ENCODE assay signal across 13 cellular contexts in genomic region chr3:50588759-50589433, GRCh38. TPM values are rescaled to one million over a fixed set of nuclear protein-coding genes. Genes with fewer than 3 reads are reported as not detected.
DNase-seq lines count a peak whose midpoint lies in the region; ATAC-seq and TF ChIP-seq lines count a peak whose summit lies in the region.
"Had no signal": no experiment of that assay in that cellular context is flagged by ENCODE, and none has a peak within 500 bp of the region (broad histone marks: within the 10 kb centered on the region; RNA-seq: fewer than 3 reads in every experiment).

No MANE protein-coding gene starts in this region.

- no peak for ATAC-seq in activated naive CD8-positive, alpha-beta T cell treated with anti-CD3 and anti-CD28 coated beads, Interleukin-2, amount 10 ng/mL, durations not matched to agents 7 days and 5 days (ENCODE audit: low read depth)
- ATAC-seq in GM21825 (IDR thresholded peaks at IDR 0.05; ENCODE audit: unreplicated experiment), result no peak
- no peak for ATAC-seq in GM18867 (IDR thresholded peaks at IDR 0.05; ENCODE audit: unreplicated experiment)

- no peaks in the 10 kb centered on the region for H3K27me3 ChIP-seq in CD4-positive, alpha-beta memory T cell (ENCODE audit: insufficient read depth, low read length)

- intact Hi-C loops in CD4-positive, alpha-beta memory T cell (cut with micrococcal nuclease), result no loop called here

- peak overlapping the region; percentile 51 for H3K27ac ChIP-seq in CD4-positive, alpha-beta memory T cell (ENCODE audit: low read depth, low read length)

- peaks cover 82% of the 10 kb centered on the region for H3K4me1 ChIP-seq in CD4-positive, alpha-beta memory T cell (ENCODE audit: insufficient read depth, low read length)

- DNase-seq in CD4-positive, alpha-beta memory T cell, result peak in 1 of 5 donors; percentile 19
- DNase-seq in HEK293T (ENCODE audit: extremely low spot score), result no peak
- DNase-seq in activated naive CD8-positive, alpha-beta T cell treated with anti-CD3 and anti-CD28 coated beads, Interleukin-2, amount 10 ng/mL, durations not matched to agents 7 days and 5 days, result no peak
- peak; percentile 14 for DNase-seq in myocyte (ENCODE audit: low read depth)
- no peak for DNase-seq in stimulated activated CD4-positive, alpha-beta T cell treated with anti-CD3 and anti-CD28 coated beads, Interleukin-15, amount 100 ng/mL, for 24 hours
- DNase-seq in G401 (ENCODE audit: low spot score), result no peak
- DNase-seq: caudate nucleus, KBM-7, kidney, NCI-H1694 treated with DMSO at 0.1 percent for 48 hours had no signal

- H3K36me3 Mint-ChIP-seq in CD4-positive, alpha-beta memory T cell, result peaks cover 0 to 3% of the 10 kb centered on the region in 2 donors
- peaks cover 20% of the 10 kb centered on the region for H3K36me3 Mint-ChIP-seq in activated naive CD8-positive, alpha-beta T cell treated with anti-CD3 and anti-CD28 coated beads, Interleukin-2, amount 10 ng/mL, durations not matched to agents 7 days and 5 days

- CTCF ChIA-PET in CD4-positive, alpha-beta memory T cell (lab: Charles Lee; ENCODE audit: partially characterized antibody), result interaction anchor here (0.8 to 11.1 kb wide), 6 partner anchors 10 to 1631 kb away, joined by 3 to 492 read pairs (median 52); partner anchors contain the start of genes CISH, HEMK1 and MAPKAPK3
- CTCF ChIA-PET in HEK293T (lab: Yijun Ruan, JAX), result no interaction called here

- H3K4me3 ChIP-seq in CD4-positive, alpha-beta memory T cell (ENCODE audit: low read length in 2 of 2), result peak overlapping the region in 1 of 2 donors; percentile 29

- POLR2A ChIA-PET in CD4-positive, alpha-beta memory T cell (lab: Charles Lee; ENCODE audit: partially characterized antibody), result interaction anchor here (1.1 to 11.1 kb wide), 4 partner anchors 10 to 252 kb away, joined by 5 to 577 read pairs (median 141); partner anchors contain the start of genes C3orf18, CISH, HEMK1 and MAPKAPK3
- POLR2A ChIA-PET in HEK293T (lab: Yijun Ruan, JAX), result interaction anchor here (1.2 to 2.3 kb wide), 2 partner anchors 11 to 20 kb away, joined by 4 to 7 read pairs; partner anchors contain the start of gene HEMK1
- POLR2A ChIA-PET in activated naive CD8-positive, alpha-beta T cell treated with anti-CD3 and anti-CD28 coated beads, Interleukin-2, amount 10 ng/mL, durations not matched to agents 7 days and 5 days (lab: Charles Lee), result interaction anchor here (1.0 to 11.1 kb wide), 3 partner anchors 15 to 296 kb away, joined by 3 to 1438 read pairs (median 958); partner anchors contain the start of genes C3orf18, CISH, HEMK1 and MAPKAPK3

- peak overlapping the region; percentile 50 to 84 (median 74) for H3K4me3 Mint-ChIP-seq in CD4-positive, alpha-beta memory T cell
- H3K4me3 Mint-ChIP-seq in activated naive CD8-positive, alpha-beta T cell treated with anti-CD3 and anti-CD28 coated beads, Interleukin-2, amount 10 ng/mL, durations not matched to agents 7 days and 5 days, result peak overlapping the region; percentile 51
- H3K4me3 Mint-ChIP-seq: neural crest cell had no signal

- H3K27me3 Mint-ChIP-seq in CD4-positive, alpha-beta memory T cell, result no peaks in the 10 kb centered on the region
- no peaks in the 10 kb centered on the region for H3K27me3 Mint-ChIP-seq in activated naive CD8-positive, alpha-beta T cell treated with anti-CD3 and anti-CD28 coated beads, Interleukin-2, amount 10 ng/mL, durations not matched to agents 7 days and 5 days

- H3K4me1 Mint-ChIP-seq in CD4-positive, alpha-beta memory T cell, result peaks cover 46 to 80% (median 63%) of the 10 kb centered on the region in 4 donors
- H3K4me1 Mint-ChIP-seq in activated naive CD8-positive, alpha-beta T cell treated with anti-CD3 and anti-CD28 coated beads, Interleukin-2, amount 10 ng/mL, durations not matched to agents 7 days and 5 days, result peaks cover 82% of the 10 kb centered on the region
- H3K4me1 Mint-ChIP-seq: neural crest cell had no signal

- H3K9me3 Mint-ChIP-seq in CD4-positive, alpha-beta memory T cell, result no peaks in the 10 kb centered on the region
- H3K9me3 Mint-ChIP-seq in activated naive CD8-positive, alpha-beta T cell treated with anti-CD3 and anti-CD28 coated beads, Interleukin-2, amount 10 ng/mL, durations not matched to agents 7 days and 5 days, result no peaks in the 10 kb centered on the region
- H3K9me3 Mint-ChIP-seq: neural crest cell had no signal

- no peaks in the 10 kb centered on the region for H3K9me3 ChIP-seq in CD4-positive, alpha-beta memory T cell (ENCODE audit: control insufficient read depth in 1 of 2, low read length in 2 of 2)

- in situ Hi-C loops in G401 (cut with HindIII; ENCODE audit: low sequenced_read_pairs), result no loop called here

- H3K36me3 ChIP-seq in CD4-positive, alpha-beta memory T cell (ENCODE audit: insufficient read depth, low read length), result no peaks in the 10 kb centered on the region

- peak overlapping the region; percentile 83 to 97 (median 93) for H3K27ac Mint-ChIP-seq in CD4-positive, alpha-beta memory T cell
- H3K27ac Mint-ChIP-seq in activated naive CD8-positive, alpha-beta T cell treated with anti-CD3 and anti-CD28 coated beads, Interleukin-2, amount 10 ng/mL, durations not matched to agents 7 days and 5 days, result peak overlapping the region; percentile 94

TF ChIP-seq in HEK293T, 16 proteins besides CTCF, POLR2A, EP300 and RAD21:
- TF ChIP-seq, protein P1, sequence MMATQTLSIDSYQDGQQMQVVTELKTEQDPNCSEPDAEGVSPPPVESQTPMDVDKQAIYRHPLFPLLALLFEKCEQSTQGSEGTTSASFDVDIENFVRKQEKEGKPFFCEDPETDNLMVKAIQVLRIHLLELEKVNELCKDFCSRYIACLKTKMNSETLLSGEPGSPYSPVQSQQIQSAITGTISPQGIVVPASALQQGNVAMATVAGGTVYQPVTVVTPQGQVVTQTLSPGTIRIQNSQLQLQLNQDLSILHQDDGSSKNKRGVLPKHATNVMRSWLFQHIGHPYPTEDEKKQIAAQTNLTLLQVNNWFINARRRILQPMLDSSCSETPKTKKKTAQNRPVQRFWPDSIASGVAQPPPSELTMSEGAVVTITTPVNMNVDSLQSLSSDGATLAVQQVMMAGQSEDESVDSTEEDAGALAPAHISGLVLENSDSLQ (IDR thresholded peaks at IDR 0.05), result peak; percentile 77
- TF ChIP-seq TARDBP (IDR thresholded peaks at IDR 0.05) (no peak), FOXM1 (IDR thresholded peaks at IDR 0.05; ENCODE audit: borderline replicate concordance) (no peak)

RNA-seq across cellular contexts. Expression of gene HEMK1, which starts 19.6 kb away (rescaled TPM):
- 10 to 100 TPM; 55.3 to 56.7 TPM for total RNA-seq in CD4-positive, alpha-beta memory T cell
- 10 to 100 TPM; 21.2 to 36.7 TPM for polyA plus RNA-seq in CD4-positive, alpha-beta memory T cell
- total RNA-seq in activated naive CD8-positive, alpha-beta T cell treated with anti-CD3 and anti-CD28 coated beads, Interleukin-2, amount 10 ng/mL, durations not matched to agents 7 days and 5 days, result 100 to 1,000 TPM in 1 of 2 experiments, 10 to 100 TPM in 1; 97.4 to 102 TPM
- 6.2 and 9.7 TPM in 2 replicates for total RNA-seq in myocyte
- 14.3 TPM for polyA plus RNA-seq in myocyte (2012)
- 3.4 and 9.5 TPM in 2 replicates for total RNA-seq in G401 (2014; rRNA removed; shearing (Covaris generic))

RNA-seq across cellular contexts. Expression of gene C3orf18, which starts 21.3 kb away (rescaled TPM):
- 10 to 100 TPM; 14.3 to 16.2 TPM for total RNA-seq in CD4-positive, alpha-beta memory T cell
- 10 to 100 TPM; 14.2 to 22.3 TPM for polyA plus RNA-seq in CD4-positive, alpha-beta memory T cell
- 10 to 100 TPM; 53.2 to 58.4 TPM for total RNA-seq in activated naive CD8-positive, alpha-beta T cell treated with anti-CD3 and anti-CD28 coated beads, Interleukin-2, amount 10 ng/mL, durations not matched to agents 7 days and 5 days
- total RNA-seq in myocyte, result 14.0 and 18.6 TPM in 2 replicates
- polyA plus RNA-seq in myocyte (2012), result 19.0 TPM
- 10.8 and 15.4 TPM in 2 replicates for total RNA-seq in G401 (2014; rRNA removed; shearing (Covaris generic))

RNA-seq across cellular contexts. Expression of gene CISH, which starts 22.7 kb away (rescaled TPM):
- 10 to 100 TPM; 14.7 to 15.2 TPM for total RNA-seq in CD4-positive, alpha-beta memory T cell
- polyA plus RNA-seq in CD4-positive, alpha-beta memory T cell, result 100 to 1,000 TPM in 1 of 2 donors, 10 to 100 TPM in 1; 92.1 to 248 TPM
- 100 to 1,000 TPM; 365 to 400 TPM for total RNA-seq in activated naive CD8-positive, alpha-beta T cell treated with anti-CD3 and anti-CD28 coated beads, Interleukin-2, amount 10 ng/mL, durations not matched to agents 7 days and 5 days
- total RNA-seq in myocyte, result 0.10 and 0.35 TPM in 2 replicates
- polyA plus RNA-seq in myocyte (2012), result 0.43 TPM
- total RNA-seq in G401 (2014; rRNA removed; shearing (Covaris generic)), result 1.7 and 2.2 TPM in 2 replicates

RNA-seq across cellular contexts. Expression of gene MAPKAPK3, which starts 28.1 kb away (rescaled TPM):
- total RNA-seq in CD4-positive, alpha-beta memory T cell, result 10 to 100 TPM; 36.4 to 40.1 TPM
- 10 to 100 TPM; 71.2 to 93.2 TPM for polyA plus RNA-seq in CD4-positive, alpha-beta memory T cell
- 100 to 1,000 TPM; 176 to 195 TPM for total RNA-seq in activated naive CD8-positive, alpha-beta T cell treated with anti-CD3 and anti-CD28 coated beads, Interleukin-2, amount 10 ng/mL, durations not matched to agents 7 days and 5 days
- 91.0 and 92.3 TPM in 2 replicates for total RNA-seq in myocyte
- polyA plus RNA-seq in myocyte (2012), result 31.8 TPM
- total RNA-seq in G401 (2014; rRNA removed; shearing (Covaris generic)), result 99.1 and 108 TPM in 2 replicates

Comparison
In these comparisons a context has a peak if more than half of its experiments do, and no peak if none do; other contexts are left out.
1. RNA of gene CISH, which starts 22.7 kb away (total RNA-seq): 365 to 400 TPM in activated naive CD8-positive, alpha-beta T cell treated with anti-CD3 and anti-CD28 coated beads, Interleukin-2, amount 10 ng/mL, durations not matched to agents 7 days and 5 days; 14.7 to 15.2 TPM in CD4-positive, alpha-beta memory T cell, 1.7 to 2.2 TPM in G401 and 0.10 to 0.35 TPM in myocyte; every median in the first group is over 10 times any median in the second.